ENCODE assay signal across 8 cellular contexts in genomic region chr2:8680931-8681760, GRCh38. TPM values are rescaled to one million over a fixed set of nuclear protein-coding genes. Genes with fewer than 3 reads are reported as not detected.
DNase-seq lines count a peak whose midpoint lies in the region; ATAC-seq and TF ChIP-seq lines count a peak whose summit lies in the region.

No MANE protein-coding gene starts in this region.

- peaks cover 46% of the 10 kb centered on the region for H3K4me1 Mint-ChIP-seq in HFFc6 (ENCODE audit: low read depth)
- peaks cover 42% of the 10 kb centered on the region for H3K4me1 Mint-ChIP-seq in activated CD8-positive, alpha-beta T cell treated with anti-CD3 and anti-CD28 coated beads for 36 hours (ENCODE audit: low read depth)

- H3K27ac Mint-ChIP-seq in HFFc6, result peak overlapping the region; percentile 98
- H3K27ac Mint-ChIP-seq in activated CD8-positive, alpha-beta T cell treated with anti-CD3 and anti-CD28 coated beads for 36 hours, result peak overlapping the region; percentile 76

- POLR2A ChIA-PET in activated CD8-positive, alpha-beta T cell treated with anti-CD3 and anti-CD28 coated beads for 36 hours (lab: Charles Lee), result interaction anchor here (0.7 to 6.7 kb wide), 32 partner anchors 9 to 1253 kb away, joined by 3 to 54 read pairs (median 4); no protein-coding TSS in a partner anchor

- peak overlapping the region; percentile 57 for H3K27ac ChIP-seq in effector memory CD4-positive, alpha-beta T cell (ENCODE audit: insufficient read depth, low read length, poor library complexity, severe bottlenecking)

- H3K27me3 Mint-ChIP-seq in HFFc6 (ENCODE audit: insufficient read depth), result peaks cover 10% of the 10 kb centered on the region
- H3K27me3 Mint-ChIP-seq in activated CD8-positive, alpha-beta T cell treated with anti-CD3 and anti-CD28 coated beads for 36 hours, result peaks cover 14% of the 10 kb centered on the region

- peaks cover 20% of the 10 kb centered on the region for H3K36me3 Mint-ChIP-seq in HFFc6 (ENCODE audit: low read depth)
- peaks cover 24% of the 10 kb centered on the region for H3K36me3 Mint-ChIP-seq in activated CD8-positive, alpha-beta T cell treated with anti-CD3 and anti-CD28 coated beads for 36 hours (ENCODE audit: low read depth)

- ATAC-seq in activated CD8-positive, alpha-beta T cell treated with anti-CD3 and anti-CD28 coated beads for 36 hours, result peak; percentile 11
- ATAC-seq in HG03432 (IDR thresholded peaks at IDR 0.05; ENCODE audit: unreplicated experiment), result no peak

- H3K4me3 Mint-ChIP-seq in HFFc6, result peak overlapping the region; percentile 90
- H3K4me3 Mint-ChIP-seq in activated CD8-positive, alpha-beta T cell treated with anti-CD3 and anti-CD28 coated beads for 36 hours, result peak overlapping the region; percentile 95

- H3K9me3 ChIP-seq in effector memory CD4-positive, alpha-beta T cell (ENCODE audit: control insufficient read depth, low read length), result no peaks in the 10 kb centered on the region

- H3K4me1 ChIP-seq in effector memory CD4-positive, alpha-beta T cell (ENCODE audit: control insufficient read depth, insufficient read depth, low read length, poor library complexity, severe bottlenecking), result peaks cover 42% of the 10 kb centered on the region

- TF ChIP-seq CTCF in HFFc6 (IDR thresholded peaks at IDR 0.05), result no peak
- TF ChIP-seq CTCF in activated CD8-positive, alpha-beta T cell treated with anti-CD3 and anti-CD28 coated beads for 36 hours (IDR thresholded peaks at IDR 0.05), result no peak

- H3K27me3 ChIP-seq in effector memory CD4-positive, alpha-beta T cell (replicated peaks; ENCODE audit: control insufficient read depth, insufficient read depth, low read length, poor library complexity, severe bottlenecking), result peaks cover 14% of the 10 kb centered on the region

- H3K9me3 Mint-ChIP-seq in HFFc6, result peaks cover 10% of the 10 kb centered on the region
- peaks cover 1% of the 10 kb centered on the region for H3K9me3 Mint-ChIP-seq in activated CD8-positive, alpha-beta T cell treated with anti-CD3 and anti-CD28 coated beads for 36 hours

- peak overlapping the region; percentile 65 for H3K4me3 ChIP-seq in effector memory CD4-positive, alpha-beta T cell (ENCODE audit: insufficient read depth, low read depth, low read length, poor library complexity, severe bottlenecking)

- CTCF ChIA-PET in activated CD8-positive, alpha-beta T cell treated with anti-CD3 and anti-CD28 coated beads for 36 hours (lab: Charles Lee), result interaction anchor here (0.8 to 2.3 kb wide), 6 partner anchors 95 to 1237 kb away, joined by 3 to 8 read pairs (median 3); no protein-coding TSS in a partner anchor

- H3K36me3 ChIP-seq in effector memory CD4-positive, alpha-beta T cell (ENCODE audit: control insufficient read depth, insufficient read depth, low read length), result no peaks in the 10 kb centered on the region

- DNase-seq in AML-193 (lab: John Stamatoyannopoulos, UW) (peak; percentile 44 to 56), HFFc6 (peak; percentile 81), NCI-H82 treated with DMSO at 0.1 percent for 48 hours (lab: John Stamatoyannopoulos, UW; ENCODE audit: unreplicated experiment) (peak; percentile 66), midbrain (lab: John Stamatoyannopoulos, UW) (peak; percentile 59)
- DNase-seq in activated CD8-positive, alpha-beta T cell treated with anti-CD3 and anti-CD28 coated beads for 36 hours, result peak; percentile 94
- peak; percentile 49 to 59 (median 54) for DNase-seq in effector memory CD4-positive, alpha-beta T cell
- DNase-seq in stimulated activated CD8-positive, alpha-beta memory T cell treated with anti-CD3 and anti-CD28 coated beads, Interleukin-4, amount 100 ng/mL, for 24 hours (ENCODE audit: low read depth), result peak; percentile 69

- intact Hi-C loops in activated CD8-positive, alpha-beta T cell treated with anti-CD3 and anti-CD28 coated beads for 36 hours (cut with micrococcal nuclease), result loop anchor here (5.0 to 10.0 kb wide), 8 partner anchors 99 to 1586 kb away; no protein-coding TSS in a partner anchor

RNA-seq across cellular contexts. Expression of gene ID2, which starts 0.7 kb away (rescaled TPM):
- 10 to 100 TPM; 81.3 to 97.1 (median 88.1) TPM for total RNA-seq in HFFc6 (2021; fragmentation: NEBNext Ultra II Directional; extraction: Animal tissue kit (Norgen Biotek cat#: 25700))
- 10 to 100 TPM; 85.7 to 91.6 TPM for total RNA-seq in activated CD8-positive, alpha-beta T cell treated with anti-CD3 and anti-CD28 coated beads for 36 hours
